19 cellular contexts compared by ENCODE assay signal in the genomic region with DNA sequence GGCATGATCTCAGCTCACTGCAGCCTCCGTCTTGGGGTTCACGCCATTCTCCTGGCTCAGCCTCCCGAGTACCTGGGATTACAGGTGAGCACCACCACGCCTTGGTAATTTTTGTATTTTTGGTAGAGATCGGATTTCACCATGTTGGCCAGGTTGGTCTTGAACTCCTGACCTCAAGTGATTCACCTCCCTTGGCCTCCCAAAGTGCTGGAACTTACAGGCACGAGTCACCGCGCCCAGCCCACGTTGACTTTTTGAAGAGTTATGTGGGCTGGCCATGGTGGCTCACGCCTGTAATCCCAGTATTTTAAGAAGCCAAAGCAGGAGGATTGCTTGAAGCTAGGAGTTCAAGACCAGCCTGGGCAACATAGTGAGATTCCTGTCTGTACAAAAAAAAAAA. TPM values are rescaled to one million over a fixed set of nuclear protein-coding genes. Genes with fewer than 3 reads are reported as not detected.
DNase-seq lines count a peak whose midpoint lies in the region; ATAC-seq, FAIRE-seq and TF ChIP-seq lines count a peak whose summit lies in the region.
"Had no signal": no experiment of that assay in that cellular context is flagged by ENCODE, and none has a peak within 500 bp of the region (broad histone marks: within the 10 kb centered on the region; RNA-seq: fewer than 3 reads in every experiment).

No MANE protein-coding gene starts in this region.

- DNase-seq in Daoy (ENCODE audit: low read depth): peak; percentile 61
- DNase-seq in HT1080 (ENCODE audit: low read depth): peak; percentile 71
- peak; percentile 28 for DNase-seq in RCC 7860 (ENCODE audit: low spot score)
- no peak for DNase-seq in foreskin keratinocyte
- no peak for DNase-seq in SHP77 (lab: John Stamatoyannopoulos, UW)
- no peak for DNase-seq in NCI-H2227 (lab: John Stamatoyannopoulos, UW; ENCODE audit: unreplicated experiment)
- no peak for DNase-seq in DMS114 treated with DMSO at 0.1 percent for 48 hours (lab: John Stamatoyannopoulos, UW; ENCODE audit: unreplicated experiment)
- DNase-seq: DMS 273 treated with DMSO at 0.1 percent for 48 hours, H9, KBM-7, NCI-H187, NCI-H446 treated with DMSO at 0.1 percent for 48 hours, NCI-H748 treated with DMSO at 0.1 percent for 48 hours, OCI-M1 had no signal

- no peak for TF ChIP-seq CTCF in foreskin keratinocyte (conservative IDR thresholded peaks at IDR 0.05)

- H3K27me3 ChIP-seq in foreskin keratinocyte: no peaks in the 10 kb centered on the region
- H3K27me3 ChIP-seq: SJSA1 had no signal

- peaks cover under 1% of the 10 kb centered on the region for H3K4me1 ChIP-seq in foreskin keratinocyte

- FAIRE-seq in RCC 7860 (lab: Jason Lieb, UNC): no peak
- FAIRE-seq: GM19239 had no signal

- H3K27ac ChIP-seq in foreskin keratinocyte: no peak overlapping the region
- H3K27ac ChIP-seq: HL-60, SJSA1 had no signal

- ATAC-seq in foreskin keratinocyte (peak; percentile 46), GM18858 (IDR thresholded peaks at IDR 0.05; ENCODE audit: unreplicated experiment) (no peak)

RNA-seq across cellular contexts. Expression of gene CCL20, which starts 20.8 kb away (rescaled TPM):
- 3.8 and 4.0 TPM in 2 replicates for total RNA-seq in Daoy (2014; rRNA removed; shearing (Covaris generic))
- total RNA-seq in HT1080 (2014; rRNA removed; shearing (Covaris generic)): 0.23 and 0.92 TPM in 2 replicates
- 1.8 and 3.2 TPM in 2 replicates for polyA plus RNA-seq in HT1080 (2015; cell fraction: cytosol; rRNA removed)
- 2.5 and 9.4 TPM in 2 replicates for polyA plus RNA-seq in HT1080 (2015; cell fraction: nucleus; rRNA removed)
- 0.58 and 0.81 TPM in 2 replicates for total RNA-seq in foreskin keratinocyte
- polyA plus RNA-seq in foreskin keratinocyte: 0.60 and 0.70 TPM in 2 replicates
- total RNA-seq: H9, SJSA1 had no signal

RNA-seq across cellular contexts. Expression of gene DAW1, which starts 37.0 kb away (rescaled TPM):
- total RNA-seq in Daoy (2014; rRNA removed; shearing (Covaris generic)): 0.63 and 5.2 TPM in 2 replicates
- 0.17 TPM in 1 of 2 replicates, not detected in the other for total RNA-seq in HT1080 (2014; rRNA removed; shearing (Covaris generic))
- polyA plus RNA-seq in HT1080 (2015; cell fraction: cytosol; rRNA removed): 0.05 TPM in 1 of 2 replicates, not detected in the other
- 0.23 and 0.25 TPM in 2 replicates for polyA plus RNA-seq in HT1080 (2015; cell fraction: nucleus; rRNA removed)
- total RNA-seq in foreskin keratinocyte: 0.39 and 0.44 TPM in 2 replicates
- polyA plus RNA-seq in foreskin keratinocyte: 0.24 and 0.31 TPM in 2 replicates
- polyA plus RNA-seq: CD14-positive monocyte had no signal

Comparison
In these comparisons a context has a peak if more than half of its experiments do, and no peak if none do; other contexts are left out.
1. DNase-seq: peak in Daoy (single experiment), HT1080 (single experiment) and RCC 7860 (single experiment); none in foreskin keratinocyte (0 of 2), SHP77 (0 of 2), NCI-H2227 (single experiment) and DMS114 treated with DMSO at 0.1 percent for 48 hours (single experiment).